In genomic region chr2:739759-740445, GRCh38 we compare ENCODE assay signal across 8 cellular contexts.
DNase-seq lines count a peak whose midpoint lies in the region; TF ChIP-seq lines count a peak whose summit lies in the region.
"Not testable (repeated sequence)": the region's sequence is repeated elsewhere in the genome, so short reads cannot be mapped to it uniquely, and the experiment has no call there.

No MANE protein-coding gene starts in this region.

- TF ChIP-seq CTCF in coronary artery (IDR thresholded peaks at IDR 0.05); neural cell (IDR thresholded peaks at IDR 0.05; ENCODE audit: poor library complexity, severe bottlenecking): not testable (repeated sequence)

- DNase-seq in Caki2 (ENCODE audit: low read depth) (peak; percentile 93), NCI-H524 (lab: John Stamatoyannopoulos, UW) (peak; percentile 94 to 96), coronary artery (ENCODE audit: low spot score) (peak; percentile 89), iPS DF 19.7 (ENCODE audit: low read depth, low spot score) (peak; percentile 70), superior temporal gyrus (ENCODE audit: extremely low spot score) (peak; percentile 56)
- peak; percentile 34 to 41 for DNase-seq in activated CD4-positive, alpha-beta T cell treated with anti-CD3 and anti-CD28 coated beads, Interleukin-2, amount 50 U/mL, for 48 hours

- peaks cover 18% of the 10 kb centered on the region for H3K4me1 ChIP-seq in HUES6 (ENCODE audit: control insufficient read depth, insufficient read depth, low read length)

- H3K27ac ChIP-seq in HUES6 (ENCODE audit: low read depth, low read length), result not testable (repeated sequence)
- H3K27ac ChIP-seq in coronary artery (peak overlapping the region in 1 of 2 donors; percentile 40), neural cell (ENCODE audit: low read length) (peak overlapping the region; percentile 80)

- H3K27me3 ChIP-seq in HUES6 (ENCODE audit: control insufficient read depth, insufficient read depth, low read length); neural cell (ENCODE audit: insufficient read depth, low read depth, low read length): not testable (repeated sequence)

- in situ Hi-C loops in Caki2 (cut with HindIII; ENCODE audit: low pct_unique_long_range_greater_than_20kb, low sequenced_read_pairs), result not testable (repeated sequence)

- H3K79me2 ChIP-seq in neural cell (replicated peaks; ENCODE audit: insufficient read depth, low read length), result peaks cover 14% of the 10 kb centered on the region

- peak overlapping the region; percentile 33 for H3K9ac ChIP-seq in HUES6 (ENCODE audit: low read length)
- H3K9ac ChIP-seq in neural cell (ENCODE audit: low read length), result peak overlapping the region; percentile 70

- peaks cover 12% of the 10 kb centered on the region for H3F3A ChIP-seq in neural cell (ENCODE audit: insufficient read depth, low read length, poor library complexity, severe bottlenecking)

- not testable (repeated sequence) for H3K36me3 ChIP-seq in HUES6 (ENCODE audit: control insufficient read depth, insufficient read depth, low read length); neural cell (ENCODE audit: insufficient read depth, low read length)

- not testable (repeated sequence) for TF ChIP-seq RAD21 in neural cell (conservative IDR thresholded peaks at IDR 0.05)

- not testable (repeated sequence) for H3K9me2 ChIP-seq in neural cell (ENCODE audit: insufficient read depth, low read length)

- H3K9me3 ChIP-seq in HUES6 (ENCODE audit: control insufficient read depth, insufficient read depth, low read depth, low read length); neural cell (ENCODE audit: low read length): not testable (repeated sequence)

- H2AFZ ChIP-seq in neural cell (ENCODE audit: low read depth, low read length), result peak overlapping the region; percentile 37

- not testable (repeated sequence) for H4K20me1 ChIP-seq in neural cell (ENCODE audit: insufficient read depth)

- peak overlapping the region; percentile 74 for H3K4me3 ChIP-seq in HUES6 (ENCODE audit: low read depth, low read length)
- peak overlapping the region; percentile 74 for H3K4me3 ChIP-seq in coronary artery
- peak overlapping the region; percentile 72 for H3K4me3 ChIP-seq in neural cell (ENCODE audit: low read length)

- peak overlapping the region; percentile 73 for H3K4me2 ChIP-seq in neural cell (ENCODE audit: low read length)

- not testable (repeated sequence) for TF ChIP-seq EP300 in neural cell (conservative IDR thresholded peaks at IDR 0.05; ENCODE audit: poor library complexity, severe bottlenecking)

TF ChIP-seq in neural cell, 6 proteins besides CTCF, POLR2A, EP300 and RAD21:
- TF ChIP-seq POLR2AphosphoS5 (IDR thresholded peaks at IDR 0.05), result peak; percentile 72
- TF ChIP-seq, protein P1, sequence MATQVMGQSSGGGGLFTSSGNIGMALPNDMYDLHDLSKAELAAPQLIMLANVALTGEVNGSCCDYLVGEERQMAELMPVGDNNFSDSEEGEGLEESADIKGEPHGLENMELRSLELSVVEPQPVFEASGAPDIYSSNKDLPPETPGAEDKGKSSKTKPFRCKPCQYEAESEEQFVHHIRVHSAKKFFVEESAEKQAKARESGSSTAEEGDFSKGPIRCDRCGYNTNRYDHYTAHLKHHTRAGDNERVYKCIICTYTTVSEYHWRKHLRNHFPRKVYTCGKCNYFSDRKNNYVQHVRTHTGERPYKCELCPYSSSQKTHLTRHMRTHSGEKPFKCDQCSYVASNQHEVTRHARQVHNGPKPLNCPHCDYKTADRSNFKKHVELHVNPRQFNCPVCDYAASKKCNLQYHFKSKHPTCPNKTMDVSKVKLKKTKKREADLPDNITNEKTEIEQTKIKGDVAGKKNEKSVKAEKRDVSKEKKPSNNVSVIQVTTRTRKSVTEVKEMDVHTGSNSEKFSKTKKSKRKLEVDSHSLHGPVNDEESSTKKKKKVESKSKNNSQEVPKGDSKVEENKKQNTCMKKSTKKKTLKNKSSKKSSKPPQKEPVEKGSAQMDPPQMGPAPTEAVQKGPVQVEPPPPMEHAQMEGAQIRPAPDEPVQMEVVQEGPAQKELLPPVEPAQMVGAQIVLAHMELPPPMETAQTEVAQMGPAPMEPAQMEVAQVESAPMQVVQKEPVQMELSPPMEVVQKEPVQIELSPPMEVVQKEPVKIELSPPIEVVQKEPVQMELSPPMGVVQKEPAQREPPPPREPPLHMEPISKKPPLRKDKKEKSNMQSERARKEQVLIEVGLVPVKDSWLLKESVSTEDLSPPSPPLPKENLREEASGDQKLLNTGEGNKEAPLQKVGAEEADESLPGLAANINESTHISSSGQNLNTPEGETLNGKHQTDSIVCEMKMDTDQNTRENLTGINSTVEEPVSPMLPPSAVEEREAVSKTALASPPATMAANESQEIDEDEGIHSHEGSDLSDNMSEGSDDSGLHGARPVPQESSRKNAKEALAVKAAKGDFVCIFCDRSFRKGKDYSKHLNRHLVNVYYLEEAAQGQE (IDR thresholded peaks at IDR 0.05; ENCODE audit: borderline replicate concordance), result peak; percentile 70
TF ChIP-seq in neural cell: peak in this region for 2; not testable (repeated sequence) for 4.

Comparison
In these comparisons a context has a peak if more than half of its experiments do, and no peak if none do; other contexts are left out.
1. DNase-seq: peak in every context shown above with its lines; median percentile 95 in NCI-H524; 93 in Caki2; 89 in coronary artery; 70 in iPS DF 19.7; 56 in superior temporal gyrus; 38 in activated CD4-positive, alpha-beta T cell treated with anti-CD3 and anti-CD28 coated beads, Interleukin-2, amount 50 U/mL, for 48 hours.